Comparison of ENCODE assay signal across 8 cellular contexts in the genomic region with DNA sequence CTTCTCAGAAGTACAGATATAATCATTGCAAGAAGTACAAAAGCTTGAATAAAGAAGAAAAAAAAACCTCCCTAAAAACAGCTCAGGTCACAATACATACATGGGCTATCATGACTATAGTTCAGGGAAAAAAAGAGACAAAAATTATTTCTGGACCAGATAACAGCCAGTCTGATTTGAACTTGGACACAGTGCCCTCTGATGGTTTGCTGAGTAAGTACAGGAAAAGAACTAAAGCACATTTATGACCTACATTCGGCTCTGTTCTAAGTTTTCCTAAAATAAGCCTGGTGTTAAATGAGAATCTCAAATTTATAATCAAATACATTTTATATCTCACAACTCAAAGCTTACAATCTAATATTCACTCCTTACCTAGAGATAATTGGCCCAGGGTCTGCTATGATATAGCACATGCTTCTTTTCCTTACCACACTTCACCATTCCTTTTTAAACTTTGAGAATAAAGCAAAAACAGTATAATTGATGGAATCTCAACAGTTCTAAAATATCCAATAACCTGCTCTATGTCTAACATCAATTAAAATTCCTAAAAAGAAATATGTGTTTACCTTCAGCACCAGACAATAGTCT.
A peak's percentile ranks its signal among the peaks of the same experiment; 100 is the strongest.
DNase-seq lines count a peak whose midpoint lies in the region; ATAC-seq and TF ChIP-seq lines count a peak whose summit lies in the region.

No MANE protein-coding gene starts in this region.

- DNase-seq in NCI-H510A treated with DMSO at 0.1 percent for 48 hours (lab: John Stamatoyannopoulos, UW) (peak; percentile 66), NCI-H510A (lab: John Stamatoyannopoulos, UW) (no peak), NCI-H774 (lab: John Stamatoyannopoulos, UW) (peak; percentile 16), amniotic stem cell (lab: John Stamatoyannopoulos, UW) (peak; percentile 34), right cardiac atrium (no peak), smooth muscle cell (lab: John Stamatoyannopoulos, UW; ENCODE audit: unreplicated experiment) (no peak)

- TF ChIP-seq CTCF in smooth muscle cell (IDR thresholded peaks at IDR 0.05; ENCODE audit: borderline replicate concordance, insufficient read depth, poor library complexity, severe bottlenecking): peak; percentile 71

- no peak overlapping the region for H3K9ac ChIP-seq in smooth muscle cell (ENCODE audit: low read depth)

- H3K4me1 ChIP-seq in right cardiac atrium (ENCODE audit: control insufficient read depth, insufficient read depth, low read length) (no peaks in the 10 kb centered on the region), smooth muscle cell (ENCODE audit: low read depth) (peaks cover 3% of the 10 kb centered on the region)

- no peak overlapping the region for H2AFZ ChIP-seq in smooth muscle cell (ENCODE audit: low read depth)

- 3% methylated on average over 1 of the region's 1 CpG for WGBS in right cardiac atrium
- 58% methylated on average over 1 of the region's 1 CpG for WGBS in smooth muscle cell (ENCODE audit: low lambda C conversion rate)

- peaks cover 3% of the 10 kb centered on the region for H3F3A ChIP-seq in smooth muscle cell (ENCODE audit: low read depth)

- no peaks in the 10 kb centered on the region for H4K20me1 ChIP-seq in smooth muscle cell (ENCODE audit: low read depth)

- H3K9me3 ChIP-seq in right cardiac atrium (ENCODE audit: control insufficient read depth, low read length): no peaks in the 10 kb centered on the region
- no peaks in the 10 kb centered on the region for H3K9me3 ChIP-seq in smooth muscle cell (replicated peaks; ENCODE audit: low read depth)

- H3K4me2 ChIP-seq in smooth muscle cell: no peak overlapping the region

- no peaks in the 10 kb centered on the region for H3K79me2 ChIP-seq in smooth muscle cell (ENCODE audit: low read depth)

- H3K27ac ChIP-seq in right cardiac atrium (ENCODE audit: low read length): no peak overlapping the region
- no peak overlapping the region for H3K27ac ChIP-seq in smooth muscle cell (ENCODE audit: low read depth)

- H3K4me3 ChIP-seq in right cardiac atrium (ENCODE audit: low read length) (no peak overlapping the region), smooth muscle cell (no peak overlapping the region)

- H3K36me3 ChIP-seq in smooth muscle cell (ENCODE audit: low read depth): peaks cover 17% of the 10 kb centered on the region

- ATAC-seq in HG02798 (IDR thresholded peaks at IDR 0.05; ENCODE audit: poor library complexity, unreplicated experiment) (peak; percentile 66), right cardiac atrium (peak; percentile 61 to 72), HG03196 (IDR thresholded peaks at IDR 0.05; ENCODE audit: unreplicated experiment) (no peak)

- intact Hi-C loops in right cardiac atrium (cut with DNase I): loop anchor here in 1 of 4 donors (10.0 kb wide), 1 partner anchor 229 kb away; no protein-coding TSS in a partner anchor

- H3K27me3 ChIP-seq in right cardiac atrium (ENCODE audit: control insufficient read depth, insufficient read depth) (no peaks in the 10 kb centered on the region), smooth muscle cell (ENCODE audit: low read depth) (no peaks in the 10 kb centered on the region)

Comparison
In these comparisons a context has a peak if more than half of its experiments do, and no peak if none do; other contexts are left out.
1. DNase-seq: peak in NCI-H510A treated with DMSO at 0.1 percent for 48 hours (single experiment), NCI-H774 (single experiment) and amniotic stem cell (single experiment); none in NCI-H510A (single experiment), right cardiac atrium (0 of 3) and smooth muscle cell (single experiment).